1 cellular context compared by ENCODE assay signal in genomic region chrX:48569958-48570357, GRCh38.
TF ChIP-seq lines count a peak whose summit lies in the region.

No MANE protein-coding gene starts in this region.

TF ChIP-seq in GM12878, 131 proteins besides CTCF, POLR2A, EP300 and RAD21 (continued from another document):
- TF ChIP-seq ZNF687 (IDR thresholded peaks at IDR 0.05), result peak; percentile 54; the same call in 1 of the 2 replicates
- no peak for TF ChIP-seq POLR2AphosphoS5 (IDR thresholded peaks at IDR 0.05; ENCODE audit: low read length)
- TF ChIP-seq HCFC1 (IDR thresholded peaks at IDR 0.05; ENCODE audit: low read length), result no peak
- TF ChIP-seq CHD2 (IDR thresholded peaks at IDR 0.05; ENCODE audit: borderline replicate concordance, low read depth, low read length), result no peak
- no peak for TF ChIP-seq RFX5 (IDR thresholded peaks at IDR 0.05; ENCODE audit: low read depth, low read length)
- TF ChIP-seq IKZF2 (IDR thresholded peaks at IDR 0.05), result 0 out of 4 replicates have a peak, but pooled peaks of 1 of the 2 experiments have one; percentile 12
- TF ChIP-seq CREM (IDR thresholded peaks at IDR 0.05; ENCODE audit: low read depth), result peak; percentile 75; the same call in 1 of the 2 replicates
- TF ChIP-seq MTA3 (IDR thresholded peaks at IDR 0.05; ENCODE audit: borderline replicate concordance, low read length), result no peak
- no peak for TF ChIP-seq ZNF24 (IDR thresholded peaks at IDR 0.05)
- TF ChIP-seq SPI1 (IDR thresholded peaks at IDR 0.05; ENCODE audit: borderline replicate concordance, insufficient read depth, low read depth, low read length), result no peak
- TF ChIP-seq SRF (IDR thresholded peaks at IDR 0.05; ENCODE audit: low read depth in 2 of 2, low read length in 2 of 2), result 0 out of 4 replicates have a peak, but pooled peaks of 1 of the 2 experiments have one; percentile 41
- TF ChIP-seq USF2 (IDR thresholded peaks at IDR 0.05; ENCODE audit: borderline replicate concordance, low read depth, low read length), result no peak
- no peak for TF ChIP-seq POU2F2 (IDR thresholded peaks at IDR 0.05; ENCODE audit: borderline replicate concordance, low read depth, low read length)
- TF ChIP-seq KAT2A (conservative IDR thresholded peaks at IDR 0.05; ENCODE audit: control insufficient read depth, low read depth, low read length), result no peak
- TF ChIP-seq POLR2AphosphoS2 (IDR thresholded peaks at IDR 0.05; ENCODE audit: low read depth, low read length), result no peak
- no peak for TF ChIP-seq ZZZ3 (IDR thresholded peaks at IDR 0.05; ENCODE audit: control insufficient read depth, insufficient read length, low read depth)
- TF ChIP-seq MAX (IDR thresholded peaks at IDR 0.05; ENCODE audit: low read depth, low read length), result no peak
- no peak for TF ChIP-seq EZH2 (IDR thresholded peaks at IDR 0.05; ENCODE audit: borderline replicate concordance, control insufficient read depth, low read depth, low read length)
- TF ChIP-seq PRDM15 (CRISPR knock-in tag; IDR thresholded peaks at IDR 0.05), result no peak
- TF ChIP-seq NFYA (IDR thresholded peaks at IDR 0.05; ENCODE audit: borderline replicate concordance, low read depth, low read length), result no peak
- TF ChIP-seq RAD51 (IDR thresholded peaks at IDR 0.05), result no peak
- TF ChIP-seq SMARCA5 (IDR thresholded peaks at IDR 0.05), result no peak
- no peak for TF ChIP-seq BHLHE40 (IDR thresholded peaks at IDR 0.05; ENCODE audit: borderline replicate concordance in 1 of 2, low read depth in 2 of 2, low read length in 1 of 2)
- TF ChIP-seq ZNF217 (IDR thresholded peaks at IDR 0.05), result no peak
- no peak for TF ChIP-seq MXI1 (IDR thresholded peaks at IDR 0.05; ENCODE audit: low read depth, low read length)
- no peak for TF ChIP-seq BMI1 (IDR thresholded peaks at IDR 0.05; ENCODE audit: borderline replicate concordance)
- TF ChIP-seq NBN (IDR thresholded peaks at IDR 0.05), result no peak
- no peak for TF ChIP-seq SREBF2 (IDR thresholded peaks at IDR 0.05; ENCODE audit: low read length)
- no peak for TF ChIP-seq KDM1A (IDR thresholded peaks at IDR 0.05; ENCODE audit: borderline replicate concordance)
- TF ChIP-seq ZBED1 (IDR thresholded peaks at IDR 0.05; ENCODE audit: borderline replicate concordance), result no peak
- peak; percentile 67; the same call in 1 of the 2 replicates for TF ChIP-seq NFIC (IDR thresholded peaks at IDR 0.05; ENCODE audit: low read depth, low read length)
- TF ChIP-seq CBX5 (IDR thresholded peaks at IDR 0.05; ENCODE audit: low read depth), result no peak
- TF ChIP-seq CEBPB (IDR thresholded peaks at IDR 0.05; ENCODE audit: borderline replicate concordance in 1 of 2, low read depth in 2 of 2, low read length in 2 of 2), result no peak
- no peak for TF ChIP-seq SIN3A (IDR thresholded peaks at IDR 0.05; ENCODE audit: low read depth, low read length)
- no peak for TF ChIP-seq MEF2B (IDR thresholded peaks at IDR 0.05; ENCODE audit: partially characterized antibody, poor library complexity, severe bottlenecking)
- TF ChIP-seq ATF2 (IDR thresholded peaks at IDR 0.05; ENCODE audit: low read length), result peak; percentile 32; the same call in 1 of the 2 replicates
- no peak for TF ChIP-seq NR2C2 (IDR thresholded peaks at IDR 0.05; ENCODE audit: borderline replicate concordance, control insufficient read depth, insufficient read length, low read depth)
- peak; percentile 72 for TF ChIP-seq BCL11A (IDR thresholded peaks at IDR 0.05; ENCODE audit: low read depth, low read length)
- TF ChIP-seq HDAC6 (IDR thresholded peaks at IDR 0.05; ENCODE audit: unreplicated experiment), result no peak
